ENCODE assay signal across 24 cellular contexts in the genomic region with DNA sequence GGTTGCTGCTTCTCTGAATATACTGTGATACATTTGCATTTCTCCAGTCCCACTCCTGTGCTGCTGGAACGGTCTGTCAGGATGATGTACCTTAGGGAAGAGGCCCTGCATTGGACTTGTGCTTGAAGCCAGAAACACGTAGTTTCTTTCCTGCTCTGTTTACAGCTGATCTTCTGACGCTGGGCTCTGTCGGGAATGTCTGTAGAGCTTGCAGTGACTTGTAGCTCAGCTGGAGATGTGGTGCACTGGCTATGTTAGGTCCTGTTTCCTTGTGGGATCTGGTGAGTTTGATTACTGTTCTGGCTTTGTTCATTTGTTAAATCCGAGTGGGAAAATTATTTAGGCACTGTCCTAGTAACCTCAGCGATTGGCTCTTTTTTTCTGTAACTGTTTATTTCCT.
DNase-seq lines count a peak whose midpoint lies in the region; ATAC-seq, FAIRE-seq and TF ChIP-seq lines count a peak whose summit lies in the region.
"Had no signal": no experiment of that assay in that cellular context is flagged by ENCODE, and none has a peak within 500 bp of the region (broad histone marks: within the 10 kb centered on the region; RNA-seq: fewer than 3 reads in every experiment).

No MANE protein-coding gene starts in this region.

- no peaks in the 10 kb centered on the region for H3K9me3 ChIP-seq in RWPE2 (ENCODE audit: severe bottlenecking)
- H3K9me3 ChIP-seq in trophoblast cell (ENCODE audit: insufficient read depth, low read depth, low read length): peaks cover 6% of the 10 kb centered on the region
- H3K9me3 ChIP-seq: A549, BLaER1, Caco-2 had no signal

- no peak overlapping the region for H2BK5ac ChIP-seq in trophoblast cell (ENCODE audit: low read depth, low read length, poor library complexity)

- no peaks in the 10 kb centered on the region for H3K79me1 ChIP-seq in trophoblast cell (ENCODE audit: low read length)

- TF ChIP-seq CTCF in RWPE2 (IDR thresholded peaks at IDR 0.05; ENCODE audit: poor library complexity, severe bottlenecking) (no peak), bronchial epithelial cell (IDR thresholded peaks at IDR 0.05; ENCODE audit: insufficient read depth, low read length, severe bottlenecking) (no peak)

- H3K27me3 ChIP-seq in RWPE2 (ENCODE audit: insufficient read depth, poor library complexity, severe bottlenecking) (no peaks in the 10 kb centered on the region), bronchial epithelial cell (ENCODE audit: control insufficient read depth, insufficient read depth, low read length) (peaks cover 3% of the 10 kb centered on the region), trophoblast cell (ENCODE audit: insufficient read depth, low read length) (no peaks in the 10 kb centered on the region)
- H3K27me3 ChIP-seq: BLaER1 had no signal

- no CpG with 5 or more reads among the region's 6 CpGs for WGBS in trophoblast cell (ENCODE audit: extremely low coverage, insufficient coverage, insufficient read length)

- H2AK5ac ChIP-seq in trophoblast cell (ENCODE audit: low read length): no peak overlapping the region

- peak overlapping the region; percentile 27 for H3K14ac ChIP-seq in trophoblast cell (ENCODE audit: low read length)

- no peaks in the 10 kb centered on the region for H3K4me1 ChIP-seq in RWPE2 (ENCODE audit: insufficient read depth, poor library complexity, severe bottlenecking)
- no peaks in the 10 kb centered on the region for H3K4me1 ChIP-seq in trophoblast cell (ENCODE audit: control insufficient read depth in 1 of 2, insufficient read depth in 2 of 2, low read length in 2 of 2)
- H3K4me1 ChIP-seq: A549, BLaER1, Caco-2 had no signal

- no peak overlapping the region for H4K91ac ChIP-seq in trophoblast cell (ENCODE audit: low read depth, low read length)

- H2BK120ac ChIP-seq in trophoblast cell (ENCODE audit: insufficient read depth, low read length, poor library complexity): no peak overlapping the region

- H3K4ac ChIP-seq in trophoblast cell (ENCODE audit: low read depth, low read length): no peak overlapping the region

- no peak overlapping the region for H2AFZ ChIP-seq in trophoblast cell (ENCODE audit: insufficient read depth, low read length, poor library complexity)
- H2AFZ ChIP-seq: GM23248 had no signal

- H2BK12ac ChIP-seq in trophoblast cell (ENCODE audit: low read length): peak overlapping the region; percentile 38

- H3K9ac ChIP-seq in trophoblast cell (ENCODE audit: low read length): no peak overlapping the region
- H3K9ac ChIP-seq: BLaER1, GM23248 had no signal

- H4K8ac ChIP-seq in trophoblast cell (ENCODE audit: low read depth, low read length): no peak overlapping the region

- no peak for DNase-seq in RWPE2 (ENCODE audit: low spot score)
- DNase-seq in bronchial epithelial cell (ENCODE audit: low read depth): peak; percentile 85
- no peak for DNase-seq in trophoblast cell
- no peak for DNase-seq in H4 (ENCODE audit: low spot score)
- DNase-seq in NCI-H187 (lab: John Stamatoyannopoulos, UW): no peak
- DNase-seq in AG08396 (ENCODE audit: low spot score): no peak
- DNase-seq: 8988T; ACHN; Caco-2; CD4-positive, CD25-positive, alpha-beta regulatory T cell; CD8-positive, alpha-beta T cell; DMS153; DND-41; GM23248; H9 had no signal

- ATAC-seq in RWPE2 (ENCODE audit: low read depth) (peak; percentile 57; the same call in 2 of the 3 replicates), esophagus mucosa (peak; percentile 68), GM21528 (IDR thresholded peaks at IDR 0.05; ENCODE audit: low FRiP score, unreplicated experiment) (no peak)
- ATAC-seq: A549; CD8-positive, alpha-beta T cell; HCT116 had no signal

- H3K4me2 ChIP-seq in trophoblast cell (ENCODE audit: low read length): no peak overlapping the region
- H3K4me2 ChIP-seq: A549, BLaER1 had no signal

- no peak overlapping the region for H3K27ac ChIP-seq in RWPE2 (ENCODE audit: poor library complexity, severe bottlenecking)
- H3K27ac ChIP-seq in trophoblast cell (ENCODE audit: low read depth, low read length): no peak overlapping the region
- H3K27ac ChIP-seq: A549, BLaER1, C4-2B, GM23248 had no signal

- H3K36me3 ChIP-seq in RWPE2 (ENCODE audit: low read depth) (no peaks in the 10 kb centered on the region), bronchial epithelial cell (ENCODE audit: control insufficient read depth, insufficient read depth, low read length) (no peaks in the 10 kb centered on the region), trophoblast cell (ENCODE audit: control insufficient read depth in 1 of 2, insufficient read depth in 2 of 2, low read length in 2 of 2) (peaks cover 0 to 2% of the 10 kb centered on the region in 2 experiments)
- H3K36me3 ChIP-seq: BLaER1 had no signal

- H3K23ac ChIP-seq in trophoblast cell (ENCODE audit: low read length): no peak overlapping the region

- H3K79me2 ChIP-seq in trophoblast cell (ENCODE audit: control insufficient read depth, insufficient read depth, low read length, poor library complexity): no peaks in the 10 kb centered on the region

- FAIRE-seq in bronchial epithelial cell (lab: Jason Lieb, UNC): peak; percentile 96
- FAIRE-seq: A549, G401.6, GM12892, H1 had no signal

- H3K4me3 ChIP-seq in RWPE2 (ENCODE audit: severe bottlenecking) (no peak overlapping the region), bronchial epithelial cell (ENCODE audit: low read depth, low read length) (no peak overlapping the region), trophoblast cell (ENCODE audit: low read depth, low read length) (no peak overlapping the region)
- H3K4me3 ChIP-seq: A549, BLaER1, GM23248 had no signal

- H3K18ac ChIP-seq in trophoblast cell (ENCODE audit: low read length): no peak overlapping the region

- H4K12ac ChIP-seq in trophoblast cell (ENCODE audit: low read depth, low read length): no peak overlapping the region
